Comparison of ENCODE assay signal across 1 cellular context in genomic region chr16:48385272-48385953, GRCh38.
TF ChIP-seq lines count a peak whose summit lies in the region.

A gene with protein sequence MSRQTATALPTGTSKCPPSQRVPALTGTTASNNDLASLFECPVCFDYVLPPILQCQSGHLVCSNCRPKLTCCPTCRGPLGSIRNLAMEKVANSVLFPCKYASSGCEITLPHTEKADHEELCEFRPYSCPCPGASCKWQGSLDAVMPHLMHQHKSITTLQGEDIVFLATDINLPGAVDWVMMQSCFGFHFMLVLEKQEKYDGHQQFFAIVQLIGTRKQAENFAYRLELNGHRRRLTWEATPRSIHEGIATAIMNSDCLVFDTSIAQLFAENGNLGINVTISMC (minus strand): TSS chr16:48385413. CDS start chr16:48362428, 22,985 bp downstream.

TF ChIP-seq in HepG2, 621 proteins besides CTCF, POLR2A, EP300 and RAD21 (continued from another document and continues in another):
- TF ChIP-seq ZNF18 (CRISPR knock-in tag; IDR thresholded peaks at IDR 0.05; ENCODE audit: insufficient replicate concordance) (peak; percentile 80), PTBP1 (IDR thresholded peaks at IDR 0.05; ENCODE audit: low read depth, low read length, poor library complexity, severe bottlenecking) (no peak), NAIF1 (CRISPR knock-in tag; IDR thresholded peaks at IDR 0.05; ENCODE audit: borderline replicate concordance) (peak; percentile 49; the same call in 1 of the 2 replicates), ARID2 (CRISPR knock-in tag; IDR thresholded peaks at IDR 0.05; ENCODE audit: borderline replicate concordance) (no peak), ZNF251 (CRISPR knock-in tag; IDR thresholded peaks at IDR 0.05) (no peak), ZNF432 (CRISPR knock-in tag; IDR thresholded peaks at IDR 0.05; ENCODE audit: borderline replicate concordance) (no peak), ZNF850 (CRISPR knock-in tag; conservative IDR thresholded peaks at IDR 0.05) (0 out of 2 replicates have a peak, but pooled peaks have one; percentile 32), ZFP36L1 (CRISPR knock-in tag; IDR thresholded peaks at IDR 0.05) (no peak), PAX8 (CRISPR knock-in tag; IDR thresholded peaks at IDR 0.05; ENCODE audit: borderline replicate concordance) (no peak), ZNF260 (CRISPR knock-in tag; IDR thresholded peaks at IDR 0.05; ENCODE audit: borderline replicate concordance, low read depth) (no peak), ZNF574 (CRISPR knock-in tag; IDR thresholded peaks at IDR 0.05) (peak; percentile 73), ZC3H4 (CRISPR knock-in tag; IDR thresholded peaks at IDR 0.05; ENCODE audit: borderline replicate concordance) (no peak), GATA4 (IDR thresholded peaks at IDR 0.05; ENCODE audit: borderline replicate concordance, low read depth) (no peak), ZFP90 (CRISPR knock-in tag; IDR thresholded peaks at IDR 0.05; ENCODE audit: borderline replicate concordance) (peak; percentile 74), PHB2 (IDR thresholded peaks at IDR 0.05; ENCODE audit: partially characterized antibody) (no peak), SKI (IDR thresholded peaks at IDR 0.05; ENCODE audit: partially characterized antibody) (peak; percentile 91), ZNF24 (IDR thresholded peaks at IDR 0.05) (no peak), SALL1 (CRISPR knock-in tag; IDR thresholded peaks at IDR 0.05) (peak; percentile 80), ZNF709 (CRISPR knock-in tag; IDR thresholded peaks at IDR 0.05) (peak; percentile 40; the same call in 1 of the 2 replicates), TMF1 (CRISPR knock-in tag; IDR thresholded peaks at IDR 0.05; ENCODE audit: low read depth) (peak; percentile 86), ZNF34 (CRISPR knock-in tag; IDR thresholded peaks at IDR 0.05; ENCODE audit: borderline replicate concordance) (no peak), ZSCAN9 (CRISPR knock-in tag; IDR thresholded peaks at IDR 0.05; ENCODE audit: borderline replicate concordance) (no peak), HOXA7 (CRISPR knock-in tag; IDR thresholded peaks at IDR 0.05) (no peak), ZNF800 (CRISPR knock-in tag; IDR thresholded peaks at IDR 0.05) (peak; percentile 55), ZNF264 (CRISPR knock-in tag; IDR thresholded peaks at IDR 0.05) (peak; percentile 25; the same call in 1 of the 2 replicates), MED1 (CRISPR knock-in tag; IDR thresholded peaks at IDR 0.05) (peak; percentile 59), XRCC5 (optimal IDR thresholded peaks at IDR 0.05; ENCODE audit: low read length) (no peak), ZNF543 (CRISPR knock-in tag; IDR thresholded peaks at IDR 0.05) (peak; percentile 81; the same call in 1 of the 2 replicates), MBNL3 (CRISPR knock-in tag; conservative IDR thresholded peaks at IDR 0.05) (no peak), SNAI1 (CRISPR knock-in tag; IDR thresholded peaks at IDR 0.05; ENCODE audit: borderline replicate concordance) (0 out of 2 replicates have a peak, but pooled peaks have one; percentile 48), FUBP1 (CRISPR knock-in tag; IDR thresholded peaks at IDR 0.05; ENCODE audit: borderline replicate concordance) (no peak), ZNF343 (CRISPR knock-in tag; IDR thresholded peaks at IDR 0.05) (peak; percentile 60; the same call in 1 of the 2 replicates), JDP2 (CRISPR knock-in tag; IDR thresholded peaks at IDR 0.05; ENCODE audit: borderline replicate concordance) (no peak), YEATS2 (CRISPR knock-in tag; IDR thresholded peaks at IDR 0.05; ENCODE audit: borderline replicate concordance) (peak; percentile 26; the same call in 1 of the 2 replicates), ZNF296 (CRISPR knock-in tag; conservative IDR thresholded peaks at IDR 0.05) (peak; percentile 63; the same call in 1 of the 2 replicates), BCL6 (CRISPR knock-in tag; IDR thresholded peaks at IDR 0.05) (no peak), ZNF816 (CRISPR knock-in tag; IDR thresholded peaks at IDR 0.05; ENCODE audit: borderline replicate concordance) (peak; percentile 75), SPEN (CRISPR knock-in tag; IDR thresholded peaks at IDR 0.05; ENCODE audit: low read depth) (peak; percentile 86), PITX1 (CRISPR knock-in tag; IDR thresholded peaks at IDR 0.05) (no peak), ZBTB4 (CRISPR knock-in tag; IDR thresholded peaks at IDR 0.05; ENCODE audit: borderline replicate concordance) (no peak), TBX2 (CRISPR knock-in tag; IDR thresholded peaks at IDR 0.05; ENCODE audit: borderline replicate concordance) (peak; percentile 56; the same call in 1 of the 2 replicates), ZKSCAN1 (IDR thresholded peaks at IDR 0.05; ENCODE audit: low read length) (no peak), ZNF460 (CRISPR knock-in tag; IDR thresholded peaks at IDR 0.05; ENCODE audit: borderline replicate concordance) (no peak), RXRA (CRISPR knock-in tag; IDR thresholded peaks at IDR 0.05) (peak; percentile 28; the same call in 1 of the 2 replicates), ZSCAN30 (CRISPR knock-in tag; IDR thresholded peaks at IDR 0.05) (no peak), RXRB (CRISPR knock-in tag; IDR thresholded peaks at IDR 0.05; ENCODE audit: borderline replicate concordance) (no peak; the same call in 1 of the 2 replicates), TCF7 (IDR thresholded peaks at IDR 0.05; ENCODE audit: low read depth) (no peak), ZC3H13 (CRISPR knock-in tag; IDR thresholded peaks at IDR 0.05) (peak; percentile 62), FOXA1 (IDR thresholded peaks at IDR 0.05) (no peak), FOXA1 (CRISPR knock-in tag; IDR thresholded peaks at IDR 0.05) (no peak)
- TF ChIP-seq, protein P1, sequence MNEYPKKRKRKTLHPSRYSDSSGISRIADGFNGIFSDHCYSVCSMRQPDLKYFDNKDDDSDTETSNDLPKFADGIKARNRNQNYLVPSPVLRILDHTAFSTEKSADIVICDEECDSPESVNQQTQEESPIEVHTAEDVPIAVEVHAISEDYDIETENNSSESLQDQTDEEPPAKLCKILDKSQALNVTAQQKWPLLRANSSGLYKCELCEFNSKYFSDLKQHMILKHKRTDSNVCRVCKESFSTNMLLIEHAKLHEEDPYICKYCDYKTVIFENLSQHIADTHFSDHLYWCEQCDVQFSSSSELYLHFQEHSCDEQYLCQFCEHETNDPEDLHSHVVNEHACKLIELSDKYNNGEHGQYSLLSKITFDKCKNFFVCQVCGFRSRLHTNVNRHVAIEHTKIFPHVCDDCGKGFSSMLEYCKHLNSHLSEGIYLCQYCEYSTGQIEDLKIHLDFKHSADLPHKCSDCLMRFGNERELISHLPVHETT (CRISPR knock-in tag; conservative IDR thresholded peaks at IDR 0.05): peak; percentile 14
- TF ChIP-seq, protein P2, sequence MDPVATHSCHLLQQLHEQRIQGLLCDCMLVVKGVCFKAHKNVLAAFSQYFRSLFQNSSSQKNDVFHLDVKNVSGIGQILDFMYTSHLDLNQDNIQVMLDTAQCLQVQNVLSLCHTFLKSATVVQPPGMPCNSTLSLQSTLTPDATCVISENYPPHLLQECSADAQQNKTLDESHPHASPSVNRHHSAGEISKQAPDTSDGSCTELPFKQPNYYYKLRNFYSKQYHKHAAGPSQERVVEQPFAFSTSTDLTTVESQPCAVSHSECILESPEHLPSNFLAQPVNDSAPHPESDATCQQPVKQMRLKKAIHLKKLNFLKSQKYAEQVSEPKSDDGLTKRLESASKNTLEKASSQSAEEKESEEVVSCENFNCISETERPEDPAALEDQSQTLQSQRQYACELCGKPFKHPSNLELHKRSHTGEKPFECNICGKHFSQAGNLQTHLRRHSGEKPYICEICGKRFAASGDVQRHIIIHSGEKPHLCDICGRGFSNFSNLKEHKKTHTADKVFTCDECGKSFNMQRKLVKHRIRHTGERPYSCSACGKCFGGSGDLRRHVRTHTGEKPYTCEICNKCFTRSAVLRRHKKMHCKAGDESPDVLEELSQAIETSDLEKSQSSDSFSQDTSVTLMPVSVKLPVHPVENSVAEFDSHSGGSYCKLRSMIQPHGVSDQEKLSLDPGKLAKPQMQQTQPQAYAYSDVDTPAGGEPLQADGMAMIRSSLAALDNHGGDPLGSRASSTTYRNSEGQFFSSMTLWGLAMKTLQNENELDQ (CRISPR knock-in tag; IDR thresholded peaks at IDR 0.05; ENCODE audit: borderline replicate concordance): no peak
- TF ChIP-seq, protein P3, sequence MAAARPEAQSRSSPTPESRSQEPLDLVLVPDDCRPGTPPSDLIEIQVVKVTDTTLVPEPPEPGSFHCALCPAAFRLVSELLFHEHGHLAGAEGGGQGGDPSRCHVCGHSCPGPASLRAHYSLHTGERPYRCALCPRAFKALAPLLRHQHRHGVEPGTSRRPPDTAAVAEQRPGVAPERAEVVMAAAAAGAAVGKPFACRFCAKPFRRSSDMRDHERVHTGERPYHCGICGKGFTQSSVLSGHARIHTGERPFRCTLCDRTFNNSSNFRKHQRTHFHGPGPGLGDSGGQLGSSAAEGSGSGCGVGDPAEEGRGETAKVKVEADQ (CRISPR knock-in tag; IDR thresholded peaks at IDR 0.05; ENCODE audit: borderline replicate concordance): no peak
